26 cellular contexts compared by ENCODE assay signal in the genomic region with DNA sequence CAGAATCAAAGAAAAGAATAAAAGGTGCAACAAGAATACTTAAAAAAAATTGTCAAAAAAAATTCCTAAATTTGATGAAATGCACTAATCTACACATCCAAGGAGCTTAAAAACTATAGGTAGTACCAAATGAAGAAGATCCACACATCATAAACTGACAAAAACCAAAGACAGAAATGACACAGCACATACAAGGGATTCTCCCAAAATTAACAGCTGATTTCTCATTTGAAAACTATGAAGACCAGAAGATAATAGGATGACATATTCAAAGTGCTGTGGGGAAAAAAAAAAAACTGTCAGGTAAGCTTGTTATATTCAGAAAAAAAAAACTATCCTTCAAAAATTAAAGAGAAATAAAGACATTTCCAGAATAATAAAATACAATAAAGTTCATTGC.
"Had no signal": no experiment of that assay in that cellular context is flagged by ENCODE, and none has a peak within 500 bp of the region (broad histone marks: within the 10 kb centered on the region; RNA-seq: fewer than 3 reads in every experiment).

No MANE protein-coding gene starts in this region.

- H3K27me3 Mint-ChIP-seq: memory B cell; naive thymus-derived CD4-positive, alpha-beta T cell had no signal

- H3K4me3 Mint-ChIP-seq: memory B cell; naive thymus-derived CD4-positive, alpha-beta T cell; natural killer cell had no signal

- H3K4me1 ChIP-seq: esophagus squamous epithelium, gastrocnemius medialis, heart right ventricle, left lung had no signal

- H3K4me3 ChIP-seq: coronary artery, dorsolateral prefrontal cortex, esophagus squamous epithelium, gastrocnemius medialis, heart right ventricle, left lung, lung had no signal

- DNase-seq: dermis blood vessel endothelial cell; dorsolateral prefrontal cortex; effector CD4-positive, alpha-beta T cell; effector memory CD4-positive, alpha-beta T cell; erythroblast; esophagus squamous epithelium; foreskin fibroblast; foreskin melanocyte; gastrocnemius medialis; glutamatergic neuron; head of caudate nucleus; heart right ventricle; hippocampal formation; left cardiac atrium; left lung; left ventricle myocardium superior; mammary epithelial cell; mesendoderm; midbrain; naive thymus-derived CD4-positive, alpha-beta T cell; natural killer cell had no signal

- H3K27me3 ChIP-seq: dorsolateral prefrontal cortex, esophagus squamous epithelium, gastrocnemius medialis, heart right ventricle, left lung had no signal

- H3K27ac ChIP-seq: coronary artery, dorsolateral prefrontal cortex, epithelial cell of prostate, esophagus squamous epithelium, gastrocnemius medialis, heart right ventricle, left lung had no signal

- H3K27ac Mint-ChIP-seq: memory B cell; naive thymus-derived CD4-positive, alpha-beta T cell; natural killer cell had no signal

- H3K36me3 ChIP-seq: esophagus squamous epithelium, gastrocnemius medialis, heart right ventricle, left lung had no signal

- H3K36me3 Mint-ChIP-seq: memory B cell had no signal

- H3K4me1 Mint-ChIP-seq: memory B cell; naive thymus-derived CD4-positive, alpha-beta T cell; natural killer cell had no signal

- ATAC-seq: esophagus mucosa; gastrocnemius medialis; heart right ventricle; left cardiac atrium; left lung; left ventricle myocardium superior; naive thymus-derived CD4-positive, alpha-beta T cell; natural killer cell had no signal
